ENCODE assay signal across 13 cellular contexts in genomic region chr3:15180042-15180611, GRCh38. TPM values are rescaled to one million over a fixed set of nuclear protein-coding genes. Genes with fewer than 3 reads are reported as not detected.
DNase-seq lines count a peak whose midpoint lies in the region; ATAC-seq, FAIRE-seq and TF ChIP-seq lines count a peak whose summit lies in the region.
"Had no signal": no experiment of that assay in that cellular context is flagged by ENCODE, and none has a peak within 500 bp of the region (broad histone marks: within the 10 kb centered on the region; RNA-seq: fewer than 3 reads in every experiment).

No MANE protein-coding gene starts in this region.

- no peak overlapping the region for H3K27ac ChIP-seq in transverse colon
- H3K27ac ChIP-seq in small intestine (ENCODE audit: low read depth in 1 of 2, low read length in 1 of 2): no peak overlapping the region

- no peak for TF ChIP-seq POLR2A in transverse colon (IDR thresholded peaks at IDR 0.05)

- H3K9me3 ChIP-seq in transverse colon: no peaks in the 10 kb centered on the region
- no peaks in the 10 kb centered on the region for H3K9me3 ChIP-seq in small intestine (ENCODE audit: control insufficient read depth, low read depth)

- peaks cover 0 to 13% (median 0%) of the 10 kb centered on the region in 3 donors for H3K4me1 Mint-ChIP-seq in naive B cell

- no peak overlapping the region for H3K4me3 ChIP-seq in transverse colon
- no peak overlapping the region for H3K4me3 ChIP-seq in small intestine (ENCODE audit: low read depth in 1 of 2, low read length in 2 of 2)

- peak overlapping the region in 3 of 8 donors; percentile 26 to 63 (median 51) for H3K4me3 Mint-ChIP-seq in naive B cell
- H3K4me3 Mint-ChIP-seq: activated CD4-positive, alpha-beta T cell treated with anti-CD3 and anti-CD28 coated beads, Interleukin-2, amount 10 ng/mL, durations not matched to agents 7 days and 5 days; endodermal cell had no signal

- H3K27ac Mint-ChIP-seq in naive B cell: peak overlapping the region in 4 of 6 donors; percentile 29 to 82 (median 47)
- H3K27ac Mint-ChIP-seq: activated CD4-positive, alpha-beta T cell treated with anti-CD3 and anti-CD28 coated beads, Interleukin-2, amount 10 ng/mL, durations not matched to agents 7 days and 5 days; endodermal cell had no signal

- WGBS in transverse colon (ENCODE audit: low coverage in 1 of 2), 2 donors: 60 to 63% methylated on average over 6 of the region's 6 CpGs
- WGBS in small intestine, 3 donors: 43 to 68% (median 58%) methylated on average over 6 of the region's 6 CpGs

- TF ChIP-seq EP300 in transverse colon (IDR thresholded peaks at IDR 0.05; ENCODE audit: low read depth): no peak

- H3K36me3 ChIP-seq in transverse colon (no peaks in the 10 kb centered on the region), small intestine (ENCODE audit: control insufficient read depth in 2 of 2, insufficient read depth in 2 of 2, low read length in 2 of 2) (no peaks in the 10 kb centered on the region)

- H3K27me3 ChIP-seq in transverse colon (no peaks in the 10 kb centered on the region), small intestine (ENCODE audit: control insufficient read depth in 2 of 2, insufficient read depth in 2 of 2, low read length in 2 of 2) (no peaks in the 10 kb centered on the region)

- ATAC-seq in GM18858 (IDR thresholded peaks at IDR 0.05; ENCODE audit: unreplicated experiment): peak; percentile 69
- peak; percentile 58 for ATAC-seq in GM21515 (IDR thresholded peaks at IDR 0.05; ENCODE audit: unreplicated experiment)
- ATAC-seq in HG03342 (IDR thresholded peaks at IDR 0.05; ENCODE audit: unreplicated experiment): peak; percentile 54
- ATAC-seq in naive B cell (ENCODE audit: low read depth in 2 of 2): peak; percentile 82 to 91

- DNase-seq in naive B cell (peak; percentile 20), A172 (ENCODE audit: low spot score) (no peak), transverse colon (no peak), small intestine (no peak)
- DNase-seq in activated effector memory CD4-positive, alpha-beta T cell treated with Interleukin-2 at 50 U/mL for 16 hours: no peak
- DNase-seq: activated CD4-positive, alpha-beta T cell treated with anti-CD3 and anti-CD28 coated beads, Interleukin-2, amount 10 ng/mL, durations not matched to agents 7 days and 5 days; DMS79 treated with DMSO at 0.1 percent for 48 hours; endodermal cell; HCEC 1CT; NCI-H510A had no signal

- H3K4me1 ChIP-seq in transverse colon (peaks cover 0 to 3% (median 0%) of the 10 kb centered on the region in 4 donors), small intestine (ENCODE audit: control insufficient read depth in 2 of 2, insufficient read depth in 1 of 2, low read depth in 1 of 2, low read length in 1 of 2) (no peaks in the 10 kb centered on the region)

- no peaks in the 10 kb centered on the region for H3K9me3 Mint-ChIP-seq in naive B cell
- H3K9me3 Mint-ChIP-seq: activated CD4-positive, alpha-beta T cell treated with anti-CD3 and anti-CD28 coated beads, Interleukin-2, amount 10 ng/mL, durations not matched to agents 7 days and 5 days; endodermal cell had no signal

- no peaks in the 10 kb centered on the region for H3K36me3 Mint-ChIP-seq in naive B cell

- in situ Hi-C loops in transverse colon (cut with MboI; ENCODE audit: low pct_ligation_motif_present in 1 of 4, low pct_unique_long_range_greater_than_20kb in 1 of 4, low sequenced_read_pairs in 3 of 4): no loop called here

- TF ChIP-seq CTCF in transverse colon (IDR thresholded peaks at IDR 0.05): no peak

- FAIRE-seq in small intestine (lab: Jason Lieb, UNC): no peak

- peaks cover 29 to 56% (median 33%) of the 10 kb centered on the region in 3 donors for H3K27me3 Mint-ChIP-seq in naive B cell

- intact Hi-C loops in transverse colon (cut with DNase I; ENCODE audit: low total_unique reads): no loop called here

RNA-seq across cellular contexts. Expression of gene CAPN7, which starts 25.9 kb away (rescaled TPM):
- polyA plus RNA-seq in naive B cell (ENCODE audit: low read depth in 6 of 6) (10 to 100 TPM; 19.0 to 35.7 (median 21.1) TPM), small intestine (10 to 100 TPM; 12.3 to 14.1 (median 12.7) TPM)
- 35.3 and 39.4 TPM in 2 replicates for total RNA-seq in A172 (2014; rRNA removed; shearing (Covaris generic))
- total RNA-seq in transverse colon: 10 to 100 TPM; 12.1 to 78.4 (median 48.8) TPM
